ENCODE assay signal across 8 cellular contexts in the genomic region with DNA sequence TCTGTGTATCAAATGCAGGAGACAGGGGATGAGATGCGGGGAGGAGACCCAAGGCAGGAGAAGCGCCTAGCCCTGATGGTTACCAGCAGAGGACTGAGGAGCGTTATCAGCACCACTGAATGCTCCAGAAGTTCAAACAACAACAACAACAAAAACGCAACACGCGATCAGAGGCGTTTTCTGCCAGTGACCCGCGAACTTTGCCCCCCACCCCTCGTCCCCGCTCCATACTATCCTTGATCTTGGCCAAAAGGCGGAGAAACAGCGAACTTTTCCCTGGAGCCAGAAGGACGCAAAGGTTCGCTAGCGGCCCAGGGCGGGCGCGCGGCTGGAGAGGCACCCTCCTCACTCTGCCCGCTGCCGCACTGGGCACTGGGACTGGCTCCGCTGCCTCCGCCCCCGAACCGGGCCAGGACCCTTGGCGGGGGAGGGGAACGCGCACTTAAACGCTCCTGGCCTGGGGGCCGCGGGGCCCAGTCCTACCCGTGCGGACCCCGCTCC. TPM values are rescaled to one million over a fixed set of nuclear protein-coding genes. Genes with fewer than 3 reads are reported as not detected.
DNase-seq lines count a peak whose midpoint lies in the region; ATAC-seq and TF ChIP-seq lines count a peak whose summit lies in the region.

No MANE protein-coding gene starts in this region.

- POLR2A ChIA-PET in CD8-positive, alpha-beta T cell (lab: Charles Lee) = interaction anchor here (0.7 to 2.4 kb wide), 5 partner anchors 12 to 555 kb away, joined by 3 to 7 read pairs (median 5); partner anchors contain the start of gene CC2D1B

- H3K9me3 Mint-ChIP-seq in CD8-positive, alpha-beta T cell = no peaks in the 10 kb centered on the region

- H3K27ac ChIP-seq in CD8-positive, alpha-beta T cell (ENCODE audit: low read depth, low read length) = peak overlapping the region; percentile 32
- no peak overlapping the region for H3K27ac ChIP-seq in neutrophil

- peaks cover 3% of the 10 kb centered on the region for H3K36me3 Mint-ChIP-seq in CD8-positive, alpha-beta T cell
- H3K36me3 Mint-ChIP-seq in T-helper 17 cell (ENCODE audit: low read depth) = peaks cover 2% of the 10 kb centered on the region

- no peak for DNase-seq in CD8-positive, alpha-beta T cell
- DNase-seq in T-helper 17 cell (no peak), fibroblast of villous mesenchyme (ENCODE audit: low read depth) (peak; percentile 27), activated gamma-delta T cell treated with Interleukin-2 at 50 U/mL for 16 hours (no peak), hepatic stellate cell (ENCODE audit: low spot score) (no peak)
- DNase-seq in activated CD4-positive, CD25-positive, alpha-beta regulatory T cell treated with anti-CD3 and anti-CD28 coated beads, Interleukin-2, amount 50 U/mL, for 72 hours = no peak

- no peak for ATAC-seq in CD8-positive, alpha-beta T cell
- no peak for ATAC-seq in T-helper 17 cell
- no peak for ATAC-seq in GM21717 (IDR thresholded peaks at IDR 0.05; ENCODE audit: unreplicated experiment)

- peak overlapping the region; percentile 60 for H3K27ac Mint-ChIP-seq in CD8-positive, alpha-beta T cell
- H3K27ac Mint-ChIP-seq in T-helper 17 cell = peak overlapping the region; percentile 69

- intact Hi-C loops in CD8-positive, alpha-beta T cell (cut with DNase I, micrococcal nuclease) = loop anchor here (2.0 to 10.0 kb wide), 5 partner anchors 194 to 556 kb away; partner anchors contain the start of genes CC2D1B (in 1 of the 2), LRP8 (in 1 of the 2) and ZYG11B (in 1 of the 2)

- no peaks in the 10 kb centered on the region for H3K36me3 ChIP-seq in CD8-positive, alpha-beta T cell (ENCODE audit: insufficient read depth, low read length)
- no peaks in the 10 kb centered on the region for H3K36me3 ChIP-seq in neutrophil

- no peaks in the 10 kb centered on the region for H3K27me3 Mint-ChIP-seq in CD8-positive, alpha-beta T cell (ENCODE audit: low read depth)
- no peaks in the 10 kb centered on the region for H3K27me3 Mint-ChIP-seq in T-helper 17 cell

- no peak for TF ChIP-seq CTCF in CD8-positive, alpha-beta T cell (IDR thresholded peaks at IDR 0.05)
- TF ChIP-seq CTCF in fibroblast of villous mesenchyme (IDR thresholded peaks at IDR 0.05; ENCODE audit: insufficient read depth, low read depth, low read length) (no peak), neutrophil (IDR thresholded peaks at IDR 0.05) (no peak)

- H3K27me3 ChIP-seq in CD8-positive, alpha-beta T cell (ENCODE audit: insufficient read depth, low read length) = no peaks in the 10 kb centered on the region
- H3K27me3 ChIP-seq in neutrophil = peaks cover 62% of the 10 kb centered on the region

- peak overlapping the region; percentile 69 for H3K4me3 Mint-ChIP-seq in CD8-positive, alpha-beta T cell
- peak overlapping the region; percentile 75 for H3K4me3 Mint-ChIP-seq in T-helper 17 cell

- H3K9me3 ChIP-seq in CD8-positive, alpha-beta T cell (ENCODE audit: low read length) = no peaks in the 10 kb centered on the region
- H3K9me3 ChIP-seq in T-helper 17 cell (ENCODE audit: control insufficient read depth, low read length, poor library complexity, severe bottlenecking) = no peaks in the 10 kb centered on the region
- no peaks in the 10 kb centered on the region for H3K9me3 ChIP-seq in neutrophil

- H3K4me3 ChIP-seq in CD8-positive, alpha-beta T cell (ENCODE audit: low read depth, low read length) = peak overlapping the region; percentile 18
- H3K4me3 ChIP-seq in fibroblast of villous mesenchyme (ENCODE audit: low read depth, low read length) (peak overlapping the region; percentile 71), neutrophil (ENCODE audit: low read depth in 1 of 2, low read length in 1 of 2) (peak overlapping the region; percentile 64 to 67)

- peaks cover 21% of the 10 kb centered on the region for H3K4me1 ChIP-seq in CD8-positive, alpha-beta T cell (ENCODE audit: insufficient read depth, low read length)
- H3K4me1 ChIP-seq in neutrophil (ENCODE audit: control insufficient read depth in 1 of 2, insufficient read depth in 1 of 2, low read depth in 1 of 2, low read length in 1 of 2) = peaks cover 9 to 13% of the 10 kb centered on the region in 2 experiments

- peaks cover 31% of the 10 kb centered on the region for H3K4me1 Mint-ChIP-seq in CD8-positive, alpha-beta T cell (ENCODE audit: low read depth)
- peaks cover 28% of the 10 kb centered on the region for H3K4me1 Mint-ChIP-seq in T-helper 17 cell

- CTCF ChIA-PET in CD8-positive, alpha-beta T cell (lab: Charles Lee) = interaction anchor here (0.6 to 3.0 kb wide), 10 partner anchors 9 to 223 kb away, joined by 3 to 11 read pairs (median 3); partner anchors contain the start of gene COA7

RNA-seq across cellular contexts. Expression of gene ECHDC2, which starts 0.7 kb away (rescaled TPM):
- total RNA-seq in CD8-positive, alpha-beta T cell = 10 to 100 TPM; 77.6 to 80.7 TPM
- total RNA-seq in T-helper 17 cell = 100 to 1,000 TPM; 134 to 140 TPM
- total RNA-seq in fibroblast of villous mesenchyme = 25.5 and 28.3 TPM in 2 replicates

RNA-seq across cellular contexts. Expression of gene SCP2, which starts 6.2 kb away (rescaled TPM):
- total RNA-seq in CD8-positive, alpha-beta T cell = 10 to 100 TPM; 25.5 to 27.6 TPM
- total RNA-seq in T-helper 17 cell (10 to 100 TPM; 55.2 to 60.6 TPM), fibroblast of villous mesenchyme (113 and 170 TPM in 2 replicates)

Comparison
In these comparisons a context has a peak if more than half of its experiments do, and no peak if none do; other contexts are left out.
1. H3K4me3 ChIP-seq: peak in every context shown above with its lines; median percentile 71 in fibroblast of villous mesenchyme; 66 in neutrophil; 18 in CD8-positive, alpha-beta T cell.